14 cellular contexts compared by ENCODE assay signal in genomic region chr3:27228805-27229204, GRCh38.
DNase-seq lines count a peak whose midpoint lies in the region; ATAC-seq, FAIRE-seq and TF ChIP-seq lines count a peak whose summit lies in the region.
"Had no signal": no experiment of that assay in that cellular context is flagged by ENCODE, and none has a peak within 500 bp of the region (broad histone marks: within the 10 kb centered on the region; RNA-seq: fewer than 3 reads in every experiment).

No MANE protein-coding gene starts in this region.

- CTCF ChIA-PET in WTC11 (lab: Charles Lee) = interaction anchor here (0.5 to 2.2 kb wide), 44 partner anchors 9 to 723 kb away, joined by 3 to 23 read pairs (median 4); partner anchors contain the start of gene SLC4A7

- FAIRE-seq in frontal cortex (lab: Jason Lieb, UNC) = no peak

- 89 to 98% methylated on average over 2 of the region's 2 CpGs for WGBS in GM23248 (ENCODE audit: low coverage in 1 of 2, low lambda C conversion rate in 2 of 2, missing lambda C conversion rate in 2 of 2), 2 experiments

- H3K27ac Mint-ChIP-seq in WTC11 (no peak overlapping the region), neural crest cell (ENCODE audit: unreplicated experiment) (no peak overlapping the region)
- H3K27ac Mint-ChIP-seq: activated naive CD8-positive, alpha-beta T cell; CD8-positive, alpha-beta memory T cell had no signal

- peak; percentile 63 for TF ChIP-seq CTCF in WTC11 (IDR thresholded peaks at IDR 0.05)
- peak; percentile 23 for TF ChIP-seq CTCF in neural crest cell (conservative IDR thresholded peaks at IDR 0.05)

- in situ Hi-C loops in GM23248 (cut with MboI) = no loop called here

- no peaks in the 10 kb centered on the region for H3K79me2 ChIP-seq in GM23248 (ENCODE audit: insufficient read depth)

- H3K9ac ChIP-seq in GM23248 = no peak overlapping the region

- H2AFZ ChIP-seq in GM23248 = no peak overlapping the region

- no peak overlapping the region for H3K4me3 ChIP-seq in GM23248
- H3K4me3 ChIP-seq: left ventricle myocardium inferior, transverse colon had no signal

- peaks cover 12% of the 10 kb centered on the region for H3F3A ChIP-seq in GM23248 (ENCODE audit: insufficient read depth)

- H3K36me3 Mint-ChIP-seq in WTC11 (peaks cover 17% of the 10 kb centered on the region), neural crest cell (ENCODE audit: low read depth) (peaks cover 17% of the 10 kb centered on the region)

- H3K9me3 Mint-ChIP-seq in WTC11 = peaks cover 42% of the 10 kb centered on the region
- H3K9me3 Mint-ChIP-seq in neural crest cell = peaks cover 23% of the 10 kb centered on the region

- H3K4me1 Mint-ChIP-seq in WTC11 (no peaks in the 10 kb centered on the region; the same call in 1 of the 2 replicates), neural crest cell (no peaks in the 10 kb centered on the region)

- peak; percentile 58 for ATAC-seq in GM21367 (IDR thresholded peaks at IDR 0.05; ENCODE audit: unreplicated experiment)
- ATAC-seq in HG03280 (IDR thresholded peaks at IDR 0.05; ENCODE audit: unreplicated experiment) = peak; percentile 57
- peak; percentile 100 for ATAC-seq in WTC11

- POLR2A ChIA-PET in WTC11 (lab: Charles Lee) = no interaction called here

- no peaks in the 10 kb centered on the region for H3K27me3 ChIP-seq in GM23248 (replicated peaks; ENCODE audit: insufficient read depth)
- H3K27me3 ChIP-seq: transverse colon had no signal

- H3K27me3 Mint-ChIP-seq in WTC11 (ENCODE audit: low read depth) = no peaks in the 10 kb centered on the region; the same call in 1 of the 2 replicates
- no peaks in the 10 kb centered on the region for H3K27me3 Mint-ChIP-seq in neural crest cell (ENCODE audit: low read depth)

- no peaks in the 10 kb centered on the region for H3K9me2 ChIP-seq in GM23248 (ENCODE audit: insufficient read depth)

- no peaks in the 10 kb centered on the region for H3K9me3 ChIP-seq in GM23248 (ENCODE audit: low read depth)

- H3K36me3 ChIP-seq in GM23248 (ENCODE audit: low read depth) = no peaks in the 10 kb centered on the region
- H3K36me3 ChIP-seq: left ventricle myocardium inferior, transverse colon had no signal

- DNase-seq in WTC11 (ENCODE audit: low spot score) (peak; percentile 44), neural crest cell (ENCODE audit: low read depth, low spot score) (no peak), activated gamma-delta T cell treated with Interleukin-2 at 50 U/mL for 16 hours (no peak), GM23248 (no peak), frontal cortex (ENCODE audit: low spot score in 2 of 2) (no peak), SK-N-DZ (ENCODE audit: low spot score) (no peak)
- DNase-seq: CD8-positive, alpha-beta memory T cell; foreskin fibroblast; left ventricle myocardium inferior; NCI-H1930; transverse colon had no signal

- H3K4me2 ChIP-seq in GM23248 (ENCODE audit: unreplicated experiment) = no peak overlapping the region

- H3K4me3 Mint-ChIP-seq in WTC11 = no peak overlapping the region
- no peak overlapping the region for H3K4me3 Mint-ChIP-seq in neural crest cell
- H3K4me3 Mint-ChIP-seq: activated naive CD8-positive, alpha-beta T cell; CD8-positive, alpha-beta memory T cell had no signal

- H4K20me1 ChIP-seq in GM23248 (ENCODE audit: insufficient read depth) = no peaks in the 10 kb centered on the region

- peaks cover 12% of the 10 kb centered on the region for H3K4me1 ChIP-seq in GM23248 (ENCODE audit: insufficient read depth)
- H3K4me1 ChIP-seq: transverse colon had no signal

- no peak overlapping the region for H3K27ac ChIP-seq in GM23248
- H3K27ac ChIP-seq: left ventricle myocardium inferior, transverse colon had no signal

TF ChIP-seq in WTC11, 78 proteins besides CTCF, POLR2A, EP300 and RAD21 (continues in another document):
- TF ChIP-seq NR2C2 (CRISPR knock-in tag; IDR thresholded peaks at IDR 0.05) (no peak), MYBL2 (CRISPR knock-in tag; IDR thresholded peaks at IDR 0.05) (no peak), HMGA2 (CRISPR knock-in tag; IDR thresholded peaks at IDR 0.05) (no peak), ZNF219 (CRISPR knock-in tag; IDR thresholded peaks at IDR 0.05; ENCODE audit: borderline replicate concordance) (no peak), CDX4 (CRISPR knock-in tag; IDR thresholded peaks at IDR 0.05; ENCODE audit: borderline replicate concordance) (no peak), OVOL2 (CRISPR knock-in tag; IDR thresholded peaks at IDR 0.05; ENCODE audit: borderline replicate concordance) (no peak), GRHL2 (CRISPR knock-in tag; IDR thresholded peaks at IDR 0.05; ENCODE audit: insufficient replicate concordance, severe bottlenecking) (no peak), ZNF671 (CRISPR knock-in tag; IDR thresholded peaks at IDR 0.05) (no peak), ARID4B (CRISPR knock-in tag; IDR thresholded peaks at IDR 0.05; ENCODE audit: borderline replicate concordance) (no peak), ZBTB43 (CRISPR knock-in tag; IDR thresholded peaks at IDR 0.05) (no peak), KAT7 (CRISPR knock-in tag; IDR thresholded peaks at IDR 0.05; ENCODE audit: borderline replicate concordance) (no peak), ZNF425 (CRISPR knock-in tag; conservative IDR thresholded peaks at IDR 0.05) (no peak), TEAD4 (CRISPR knock-in tag; IDR thresholded peaks at IDR 0.05) (no peak), IRF1 (CRISPR knock-in tag; IDR thresholded peaks at IDR 0.05) (no peak), ZNF232 (CRISPR knock-in tag; IDR thresholded peaks at IDR 0.05) (no peak)
